ENCODE assay signal across 11 cellular contexts in genomic region chr3:101288294-101288693, GRCh38. TPM values are rescaled to one million over a fixed set of nuclear protein-coding genes. Genes with fewer than 3 reads are reported as not detected.
"Had no signal": no experiment of that assay in that cellular context is flagged by ENCODE, and none has a peak within 500 bp of the region (broad histone marks: within the 10 kb centered on the region; RNA-seq: fewer than 3 reads in every experiment).

No MANE protein-coding gene starts in this region.

- ATAC-seq: GM23338 had no signal

- H3K4me2 ChIP-seq: GM23338, KMS-11 had no signal

- H3K27ac ChIP-seq: HL-60, KMS-11 had no signal

- DNase-seq: H9, HCEC 1CT, HFFc6, IMR-90, KBM-7 had no signal

- H3K4me3 ChIP-seq: GM23338 had no signal

- H2AFZ ChIP-seq: GM23338 had no signal

- FAIRE-seq: H1, H54 had no signal

- H3K9ac ChIP-seq: KMS-11 had no signal

RNA-seq across cellular contexts. Expression of gene IMPG2, which starts 32.1 kb away (rescaled TPM):
- total RNA-seq: GM23338, HT1080 had no signal
- polyA plus RNA-seq: GM23338 had no signal
